ENCODE assay signal across 9 cellular contexts in the genomic region with DNA sequence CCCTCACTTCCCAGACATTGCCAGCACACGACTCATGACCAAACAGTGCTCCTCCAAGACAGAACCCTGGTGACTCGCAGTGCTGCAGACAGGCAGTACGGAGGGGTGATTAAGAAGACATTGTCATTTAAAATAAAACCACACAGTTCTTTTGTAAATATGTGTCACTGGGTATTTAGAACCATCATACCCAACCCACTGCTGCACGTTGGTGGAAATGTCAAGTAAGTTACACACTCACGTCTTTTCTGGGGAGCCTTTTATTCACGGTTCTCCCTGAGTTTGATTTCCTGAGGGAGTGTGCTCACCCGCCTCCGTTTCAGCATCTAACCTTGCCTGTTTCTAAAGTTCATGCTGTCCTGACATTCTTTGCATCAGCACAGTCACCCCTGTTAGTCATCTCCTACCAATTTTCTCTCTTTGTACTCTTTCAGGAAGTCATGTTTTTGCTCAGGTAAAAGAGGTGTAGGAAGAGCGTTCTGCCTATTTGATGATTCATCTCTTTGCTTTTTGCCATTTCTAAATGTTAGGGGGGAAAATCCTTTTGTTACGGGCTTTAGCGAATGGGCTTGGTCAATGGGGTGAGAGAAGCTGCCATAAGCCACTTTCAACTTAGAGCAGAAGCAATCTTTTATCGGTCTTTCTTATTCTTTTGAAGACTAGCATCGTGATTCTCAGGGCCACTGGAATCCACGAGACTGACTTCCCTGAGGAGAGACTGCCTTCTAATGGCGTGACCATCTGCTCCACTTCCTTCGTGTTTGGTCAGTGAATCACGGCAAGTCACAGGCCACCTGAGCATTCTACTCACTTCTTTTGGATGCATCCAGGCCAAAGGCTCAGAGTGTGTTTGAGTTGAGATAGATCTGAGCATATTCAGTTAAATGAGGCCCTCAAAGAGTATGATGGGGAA.
DNase-seq lines count a peak whose midpoint lies in the region; ATAC-seq and TF ChIP-seq lines count a peak whose summit lies in the region.
"Had no signal": no experiment of that assay in that cellular context is flagged by ENCODE, and none has a peak within 500 bp of the region (broad histone marks: within the 10 kb centered on the region; RNA-seq: fewer than 3 reads in every experiment).

No MANE protein-coding gene starts in this region.

- H3K9me3 ChIP-seq in psoas muscle: no peaks in the 10 kb centered on the region

- H3K36me3 Mint-ChIP-seq in CD14-positive monocyte: peaks cover 30 to 33% of the 10 kb centered on the region in 2 donors
- peaks cover 31 to 47% of the 10 kb centered on the region in 2 donors for H3K36me3 Mint-ChIP-seq in activated naive CD4-positive, alpha-beta T cell treated with anti-CD3 and anti-CD28 coated beads, Interleukin-2, amount 50 U/mL, for 72 hours

- ATAC-seq in activated naive CD4-positive, alpha-beta T cell treated with anti-CD3 and anti-CD28 coated beads, Interleukin-2, amount 50 U/mL, for 72 hours: peak; percentile 71 to 80
- ATAC-seq in GM21786 (IDR thresholded peaks at IDR 0.05; ENCODE audit: unreplicated experiment) (no peak), psoas muscle (no peak)

- no peak overlapping the region for H3K27ac ChIP-seq in psoas muscle

- H3K27me3 Mint-ChIP-seq in CD14-positive monocyte (ENCODE audit: low read depth in 3 of 3): no peaks in the 10 kb centered on the region

- intact Hi-C loops in CD14-positive monocyte (cut with micrococcal nuclease) (loop anchor here (2.0 to 10.0 kb wide), 4 partner anchors 66 to 514 kb away; a partner anchor contains a TSS), psoas muscle (cut with DNase I) (no loop called here)

- no peak overlapping the region for H3K4me3 Mint-ChIP-seq in CD14-positive monocyte

- H3K27me3 ChIP-seq in psoas muscle (ENCODE audit: insufficient read depth in 3 of 3, low read length in 2 of 3): no peaks in the 10 kb centered on the region

- 74 to 88% (median 78%) methylated on average over 17 of the region's 17 CpGs for WGBS in psoas muscle, 3 donors

- peak overlapping the region in 6 of 7 donors; percentile 83 to 100 (median 99) for H3K27ac Mint-ChIP-seq in CD14-positive monocyte
- H3K27ac Mint-ChIP-seq in activated naive CD4-positive, alpha-beta T cell treated with anti-CD3 and anti-CD28 coated beads, Interleukin-2, amount 50 U/mL, for 72 hours: peak overlapping the region; percentile 98 to 99

- no peaks in the 10 kb centered on the region for H3K36me3 ChIP-seq in psoas muscle (ENCODE audit: insufficient read depth in 1 of 2, low read depth in 1 of 2)

- H3K4me1 Mint-ChIP-seq in CD14-positive monocyte: peaks cover 89% of the 10 kb centered on the region

- TF ChIP-seq CTCF in CD14-positive monocyte (IDR thresholded peaks at IDR 0.05) (no peak), psoas muscle (IDR thresholded peaks at IDR 0.05) (no peak)

- H3K4me3 ChIP-seq in psoas muscle: no peak overlapping the region

- DNase-seq in CD14-positive monocyte (ENCODE audit: low spot score) (peak; percentile 95), NCI-H226 (peak; percentile 45), myocyte (ENCODE audit: low read depth) (peak; percentile 66), NCI-H2029 treated with DMSO at 0.1 percent for 48 hours (lab: John Stamatoyannopoulos, UW) (no peak), HUDEP-2 (lab: John Stamatoyannopoulos, UW; ENCODE audit: unreplicated experiment in 76 of 76) (no peak), psoas muscle (no peak)
- DNase-seq in activated naive CD4-positive, alpha-beta T cell treated with anti-CD3 and anti-CD28 coated beads, Interleukin-2, amount 50 U/mL, for 72 hours (ENCODE audit: low spot score in 2 of 2): peak; percentile 55 to 80
- DNase-seq: NCI-H1694 treated with DMSO at 0.1 percent for 48 hours had no signal

- H3K9me3 Mint-ChIP-seq in CD14-positive monocyte: peaks cover 0 to 9% (median 0%) of the 10 kb centered on the region in 7 donors
- peaks cover 9 to 12% of the 10 kb centered on the region in 2 donors for H3K9me3 Mint-ChIP-seq in activated naive CD4-positive, alpha-beta T cell treated with anti-CD3 and anti-CD28 coated beads, Interleukin-2, amount 50 U/mL, for 72 hours

- no peaks in the 10 kb centered on the region for H3K4me1 ChIP-seq in psoas muscle

Comparison
In these comparisons a context has a peak if more than half of its experiments do, and no peak if none do; other contexts are left out.
1. DNase-seq: peak in CD14-positive monocyte (single experiment), NCI-H226 (single experiment), activated naive CD4-positive, alpha-beta T cell treated with anti-CD3 and anti-CD28 coated beads, Interleukin-2, amount 50 U/mL, for 72 hours (2 of 2) and myocyte (single experiment); none in NCI-H2029 treated with DMSO at 0.1 percent for 48 hours (single experiment), HUDEP-2 (0 of 76) and psoas muscle (0 of 2).
2. ATAC-seq: peak in activated naive CD4-positive, alpha-beta T cell treated with anti-CD3 and anti-CD28 coated beads, Interleukin-2, amount 50 U/mL, for 72 hours (2 of 2); none in GM21786 (single experiment) and psoas muscle (0 of 4).
3. intact Hi-C loops: an anchor here in CD14-positive monocyte (2.0 to 10.0 kb wide); none called in psoas muscle.